34 cellular contexts compared by ENCODE assay signal in genomic region chr1:202648822-202649221, GRCh38.
"Had no signal": no experiment of that assay in that cellular context is flagged by ENCODE, and none has a peak within 500 bp of the region (broad histone marks: within the 10 kb centered on the region; RNA-seq: fewer than 3 reads in every experiment).

No MANE protein-coding gene starts in this region.

- H3K27me3 ChIP-seq: pancreas, uterus had no signal

- H3K9me3 ChIP-seq: gastrocnemius medialis, neutrophil, pancreas, prostate gland, uterus had no signal

- H3K4me1 ChIP-seq: pancreas, prostate gland, uterus had no signal

- H3K36me3 ChIP-seq: brain microvascular endothelial cell, gastrocnemius medialis, neutrophil, pancreas, prostate gland, uterus had no signal

- DNase-seq: activated CD4-positive, alpha-beta memory T cell treated with anti-CD3 and anti-CD28 coated beads for 36 hours; activated CD4-positive, alpha-beta T cell treated with anti-CD3 and anti-CD28 coated beads for 48 hours; activated CD8-positive, alpha-beta memory T cell treated with anti-CD3 and anti-CD28 coated beads, Interleukin-2, amount 50 U/mL, for 4 hours; activated gamma-delta T cell; activated naive CD4-positive, alpha-beta T cell treated with anti-CD3 and anti-CD28 coated beads, Interleukin-2, amount 10 ng/mL, durations not matched to agents 7 days and 5 days; activated naive CD8-positive, alpha-beta T cell treated with anti-CD3 and anti-CD28 coated beads, Interleukin-2, amount 10 ng/mL, durations not matched to agents 7 days and 5 days; activated T-cell treated with anti-CD3 and anti-CD28 coated beads, Interleukin-2, amount 50 U/mL, for 1 hour; amniotic stem cell; brain microvascular endothelial cell; dorsolateral prefrontal cortex; effector memory CD4-positive, alpha-beta T cell; erythroblast; gastrocnemius medialis; glutamatergic neuron; islet precursor cell; pancreas; retina; stimulated activated CD4-positive, alpha-beta T cell treated with anti-CD3 and anti-CD28 coated beads, Interleukin-4, amount 100 ng/mL, for 24 hours; stimulated activated naive CD8-positive, alpha-beta T cell treated with anti-CD3 and anti-CD28 coated beads, Interleukin-15, amount 100 ng/mL, for 72 hours; substantia nigra; uterus had no signal

- ATAC-seq: activated CD4-positive, CD25-positive, alpha-beta regulatory T cell treated with anti-CD3 and anti-CD28 coated beads, Interleukin-2, amount 50 U/mL, for 24 hours; gastrocnemius medialis; natural killer cell treated with Interleukin-12 subunit alpha and Interleukin-12 subunit beta and Interleukin-15 and Interleukin-18, amount 100 ng/mL, for 72 hours; pancreas; sciatic nerve; stimulated activated effector memory CD8-positive, alpha-beta T cell treated with anti-CD3 and anti-CD28 coated beads, Interleukin-12 subunit alpha, Interleukin-12 subunit beta, amount 100 ng/mL, for 72 hours; stimulated activated naive CD8-positive, alpha-beta T cell treated with anti-CD3 and anti-CD28 coated beads, Interleukin-15, amount 100 ng/mL, for 72 hours had no signal

- FAIRE-seq: astrocyte, pancreas, TTC549 had no signal

- H3K9me3 Mint-ChIP-seq: activated CD4-positive, alpha-beta memory T cell treated with anti-CD3 and anti-CD28 coated beads for 36 hours; activated naive CD4-positive, alpha-beta T cell treated with anti-CD3 and anti-CD28 coated beads, Interleukin-2, amount 10 ng/mL, durations not matched to agents 7 days and 5 days; activated naive CD8-positive, alpha-beta T cell treated with anti-CD3 and anti-CD28 coated beads, Interleukin-2, amount 10 ng/mL, durations not matched to agents 7 days and 5 days; memory B cell; natural killer cell treated with Interleukin-12 subunit alpha and Interleukin-12 subunit beta and Interleukin-15 and Interleukin-18, amount 100 ng/mL, for 72 hours; stimulated activated effector memory CD8-positive, alpha-beta T cell treated with anti-CD3 and anti-CD28 coated beads, Interleukin-12 subunit alpha, Interleukin-12 subunit beta, amount 100 ng/mL, for 72 hours; stimulated activated naive CD8-positive, alpha-beta T cell treated with anti-CD3 and anti-CD28 coated beads, Interleukin-15, amount 100 ng/mL, for 72 hours; type B pancreatic cell had no signal

- H3K4me3 Mint-ChIP-seq: activated CD4-positive, alpha-beta memory T cell treated with anti-CD3 and anti-CD28 coated beads for 36 hours; activated naive CD4-positive, alpha-beta T cell treated with anti-CD3 and anti-CD28 coated beads, Interleukin-2, amount 10 ng/mL, durations not matched to agents 7 days and 5 days; activated naive CD8-positive, alpha-beta T cell treated with anti-CD3 and anti-CD28 coated beads, Interleukin-2, amount 10 ng/mL, durations not matched to agents 7 days and 5 days; memory B cell; natural killer cell treated with Interleukin-12 subunit alpha and Interleukin-12 subunit beta and Interleukin-15 and Interleukin-18, amount 100 ng/mL, for 72 hours; stimulated activated effector memory CD8-positive, alpha-beta T cell treated with anti-CD3 and anti-CD28 coated beads, Interleukin-12 subunit alpha, Interleukin-12 subunit beta, amount 100 ng/mL, for 72 hours; stimulated activated naive CD8-positive, alpha-beta T cell treated with anti-CD3 and anti-CD28 coated beads, Interleukin-15, amount 100 ng/mL, for 72 hours; type B pancreatic cell had no signal

- H3K36me3 Mint-ChIP-seq: activated CD4-positive, alpha-beta memory T cell treated with anti-CD3 and anti-CD28 coated beads for 36 hours; activated naive CD4-positive, alpha-beta T cell treated with anti-CD3 and anti-CD28 coated beads, Interleukin-2, amount 10 ng/mL, durations not matched to agents 7 days and 5 days; activated naive CD8-positive, alpha-beta T cell treated with anti-CD3 and anti-CD28 coated beads, Interleukin-2, amount 10 ng/mL, durations not matched to agents 7 days and 5 days; memory B cell; natural killer cell treated with Interleukin-12 subunit alpha and Interleukin-12 subunit beta and Interleukin-15 and Interleukin-18, amount 100 ng/mL, for 72 hours; stimulated activated effector memory CD8-positive, alpha-beta T cell treated with anti-CD3 and anti-CD28 coated beads, Interleukin-12 subunit alpha, Interleukin-12 subunit beta, amount 100 ng/mL, for 72 hours; type B pancreatic cell had no signal

- H3K27ac ChIP-seq: brain microvascular endothelial cell, coronary artery, dorsolateral prefrontal cortex, gastrocnemius medialis, neutrophil, pancreas, prostate gland, skin epidermis, uterus, VCaP had no signal

- H3K4me3 ChIP-seq: coronary artery, dorsolateral prefrontal cortex, gastrocnemius medialis, pancreas, prostate gland, skin epidermis, uterus had no signal

- H3K27ac Mint-ChIP-seq: activated CD4-positive, alpha-beta memory T cell treated with anti-CD3 and anti-CD28 coated beads for 36 hours; activated naive CD4-positive, alpha-beta T cell treated with anti-CD3 and anti-CD28 coated beads, Interleukin-2, amount 10 ng/mL, durations not matched to agents 7 days and 5 days; activated naive CD8-positive, alpha-beta T cell treated with anti-CD3 and anti-CD28 coated beads, Interleukin-2, amount 10 ng/mL, durations not matched to agents 7 days and 5 days; memory B cell; natural killer cell treated with Interleukin-12 subunit alpha and Interleukin-12 subunit beta and Interleukin-15 and Interleukin-18, amount 100 ng/mL, for 72 hours; stimulated activated effector memory CD8-positive, alpha-beta T cell treated with anti-CD3 and anti-CD28 coated beads, Interleukin-12 subunit alpha, Interleukin-12 subunit beta, amount 100 ng/mL, for 72 hours; stimulated activated naive CD8-positive, alpha-beta T cell treated with anti-CD3 and anti-CD28 coated beads, Interleukin-15, amount 100 ng/mL, for 72 hours; type B pancreatic cell had no signal
